ENCODE assay signal across 24 cellular contexts in genomic region chr15:49103002-49103401, GRCh38. TPM values are rescaled to one million over a fixed set of nuclear protein-coding genes. Genes with fewer than 3 reads are reported as not detected.
DNase-seq lines count a peak whose midpoint lies in the region; ATAC-seq and TF ChIP-seq lines count a peak whose summit lies in the region.
"Had no signal": no experiment of that assay in that cellular context is flagged by ENCODE, and none has a peak within 500 bp of the region (broad histone marks: within the 10 kb centered on the region; RNA-seq: fewer than 3 reads in every experiment).

No MANE protein-coding gene starts in this region.

- TF ChIP-seq CTCF in fibroblast of villous mesenchyme (IDR thresholded peaks at IDR 0.05; ENCODE audit: insufficient read depth, low read depth, low read length): no peak

- no peak for ATAC-seq in GM18511 (IDR thresholded peaks at IDR 0.05; ENCODE audit: unreplicated experiment)
- ATAC-seq: body of pancreas, GM23338, lower lobe of right lung, right lobe of liver had no signal

- DNase-seq in AG08395 (ENCODE audit: low spot score) (peak; percentile 24), ELR (ENCODE audit: low read depth) (peak; percentile 40), amniotic stem cell (lab: John Stamatoyannopoulos, UW) (peak; percentile 23), fibroblast of villous mesenchyme (ENCODE audit: low read depth) (peak; percentile 17), NCI-H2081 (lab: John Stamatoyannopoulos, UW) (no peak), HUDEP-2 (lab: John Stamatoyannopoulos, UW; ENCODE audit: unreplicated experiment in 76 of 76) (no peak), NCI-H526 (lab: John Stamatoyannopoulos, UW) (no peak)
- DNase-seq: activated CD4-positive, alpha-beta T cell treated with anti-CD3 and anti-CD28 coated beads for 48 hours; activated T-cell treated with anti-CD3 and anti-CD28 coated beads, Interleukin-2, amount 50 U/mL, for 48 hours; body of pancreas; CD4-positive, alpha-beta T cell; effector CD8-positive, alpha-beta T cell; KG1; lower lobe of right lung; NCI-H146; NCI-H2171; NCI-H524; posterior cingulate gyrus; right lobe of liver; T-helper 1 cell; tibial artery had no signal

- no peak overlapping the region for H3K4me3 ChIP-seq in fibroblast of villous mesenchyme (ENCODE audit: low read depth, low read length)
- H3K4me3 ChIP-seq: body of pancreas, GM23338, lower lobe of right lung, right lobe of liver, SJSA1, tibial artery had no signal

RNA-seq across cellular contexts. Expression of gene COPS2, which starts 52.4 kb away (rescaled TPM):
- 63.1 and 85.9 TPM in 2 replicates for total RNA-seq in fibroblast of villous mesenchyme

RNA-seq across cellular contexts. Expression of gene SECISBP2L, which starts 56.8 kb away (rescaled TPM):
- 43.5 and 74.3 TPM in 2 replicates for total RNA-seq in fibroblast of villous mesenchyme

Comparison
In these comparisons a context has a peak if more than half of its experiments do, and no peak if none do; other contexts are left out.
1. DNase-seq: peak in AG08395 (single experiment), ELR (single experiment), amniotic stem cell (single experiment) and fibroblast of villous mesenchyme (single experiment); none in NCI-H2081 (0 of 2), HUDEP-2 (0 of 76) and NCI-H526 (0 of 2).